Comparison of ENCODE assay signal across 8 cellular contexts in genomic region chr7:128410092-128410665, GRCh38. TPM values are rescaled to one million over a fixed set of nuclear protein-coding genes. Genes with fewer than 3 reads are reported as not detected.
A peak's percentile ranks its signal among the peaks of the same experiment; 100 is the strongest.
DNase-seq lines count a peak whose midpoint lies in the region; ATAC-seq and TF ChIP-seq lines count a peak whose summit lies in the region.

No MANE protein-coding gene starts in this region.

- TF ChIP-seq CTCF in neural cell (IDR thresholded peaks at IDR 0.05; ENCODE audit: poor library complexity, severe bottlenecking) = no peak
- TF ChIP-seq CTCF in thyroid gland (IDR thresholded peaks at IDR 0.05) = no peak

- H3K4me3 Mint-ChIP-seq in activated T-cell treated with anti-CD3 and anti-CD28 coated beads, Interleukin-2, amount 50 U/mL, for 24 hours = peak overlapping the region; percentile 82

- H3K9me3 Mint-ChIP-seq in activated T-cell treated with anti-CD3 and anti-CD28 coated beads, Interleukin-2, amount 50 U/mL, for 24 hours = no peaks in the 10 kb centered on the region

- peak overlapping the region; percentile 28 for H3K4me2 ChIP-seq in neural cell (ENCODE audit: low read length)

- no peaks in the 10 kb centered on the region for H3K9me2 ChIP-seq in neural cell (ENCODE audit: insufficient read depth, low read length)

- intact Hi-C loops in thyroid gland (cut with DNase I) = no loop called here

- H3K9me3 ChIP-seq in neural cell (ENCODE audit: low read length) = no peaks in the 10 kb centered on the region
- H3K9me3 ChIP-seq in thyroid gland = no peaks in the 10 kb centered on the region

- peaks cover 26% of the 10 kb centered on the region for H3K4me1 Mint-ChIP-seq in activated T-cell treated with anti-CD3 and anti-CD28 coated beads, Interleukin-2, amount 50 U/mL, for 24 hours (ENCODE audit: low read depth)

- TF ChIP-seq POLR2A in thyroid gland (IDR thresholded peaks at IDR 0.05) = peak in 1 of 2 donors; percentile 28

- H2AFZ ChIP-seq in neural cell (ENCODE audit: low read depth, low read length) = peak overlapping the region; percentile 6

- no peaks in the 10 kb centered on the region for H4K20me1 ChIP-seq in neural cell (ENCODE audit: insufficient read depth)

- peak overlapping the region; percentile 60 for H3K9ac ChIP-seq in neural cell (ENCODE audit: low read length)

- H3K79me2 ChIP-seq in neural cell (replicated peaks; ENCODE audit: insufficient read depth, low read length) = no peaks in the 10 kb centered on the region

- WGBS in thyroid gland, 2 donors = 1% methylated on average over 14 to 31 of the region's 31 CpGs

- peaks cover 35% of the 10 kb centered on the region for H3K27me3 ChIP-seq in neural cell (ENCODE audit: insufficient read depth, low read depth, low read length)
- no peaks in the 10 kb centered on the region for H3K27me3 ChIP-seq in thyroid gland

- H3F3A ChIP-seq in neural cell (ENCODE audit: insufficient read depth, low read length, poor library complexity, severe bottlenecking) = peaks cover 3% of the 10 kb centered on the region

- ATAC-seq in GM18498 (IDR thresholded peaks at IDR 0.05; ENCODE audit: unreplicated experiment) = peak; percentile 19
- ATAC-seq in HG03066 (IDR thresholded peaks at IDR 0.05; ENCODE audit: low read depth, unreplicated experiment) = peak; percentile 12

- peaks cover 10% of the 10 kb centered on the region for H3K27me3 Mint-ChIP-seq in activated T-cell treated with anti-CD3 and anti-CD28 coated beads, Interleukin-2, amount 50 U/mL, for 24 hours

- DNase-seq in A172 (ENCODE audit: low spot score) (peak; percentile 57), NCI-H748 treated with DMSO at 0.1 percent for 48 hours (lab: John Stamatoyannopoulos, UW) (peak; percentile 62), fibroblast of gingiva (ENCODE audit: low read depth) (peak; percentile 88), thyroid gland (peak; percentile 57 to 66)
- no peak for DNase-seq in activated T-cell treated with anti-CD3 and anti-CD28 coated beads, Interleukin-2, amount 50 U/mL, for 24 hours

- no peak for TF ChIP-seq RAD21 in neural cell (conservative IDR thresholded peaks at IDR 0.05)

- H3K4me3 ChIP-seq in neural cell (ENCODE audit: low read length) (peak overlapping the region; percentile 79), thyroid gland (replicated peaks in 1 of 3) (peak overlapping the region; percentile 14 to 53 (median 47))

- H3K36me3 ChIP-seq in neural cell (ENCODE audit: insufficient read depth, low read length) = no peaks in the 10 kb centered on the region
- no peaks in the 10 kb centered on the region for H3K36me3 ChIP-seq in thyroid gland

- peaks cover 11 to 22% of the 10 kb centered on the region in 2 donors for H3K4me1 ChIP-seq in thyroid gland

- TF ChIP-seq EP300 in neural cell (conservative IDR thresholded peaks at IDR 0.05; ENCODE audit: poor library complexity, severe bottlenecking) = no peak

- H3K27ac ChIP-seq in neural cell (ENCODE audit: low read length) (no peak overlapping the region), thyroid gland (peak overlapping the region; percentile 12 to 95 (median 66))

- H3K27ac Mint-ChIP-seq in activated T-cell treated with anti-CD3 and anti-CD28 coated beads, Interleukin-2, amount 50 U/mL, for 24 hours = peak overlapping the region; percentile 68

- no peaks in the 10 kb centered on the region for H3K36me3 Mint-ChIP-seq in activated T-cell treated with anti-CD3 and anti-CD28 coated beads, Interleukin-2, amount 50 U/mL, for 24 hours (ENCODE audit: low read depth)

TF ChIP-seq in neural cell, 6 proteins besides CTCF, POLR2A, EP300 and RAD21:
- TF ChIP-seq MXI1 (conservative IDR thresholded peaks at IDR 0.05; ENCODE audit: poor library complexity, severe bottlenecking) (no peak), TAF1 (IDR thresholded peaks at IDR 0.05; ENCODE audit: low read depth) (no peak), SMC3 (conservative IDR thresholded peaks at IDR 0.05; ENCODE audit: poor library complexity) (no peak), POLR2AphosphoS5 (IDR thresholded peaks at IDR 0.05) (no peak), EZH2 (IDR thresholded peaks at IDR 0.05; ENCODE audit: borderline replicate concordance, insufficient read depth, low read length, poor library complexity, severe bottlenecking) (no peak)
- TF ChIP-seq, protein P1, sequence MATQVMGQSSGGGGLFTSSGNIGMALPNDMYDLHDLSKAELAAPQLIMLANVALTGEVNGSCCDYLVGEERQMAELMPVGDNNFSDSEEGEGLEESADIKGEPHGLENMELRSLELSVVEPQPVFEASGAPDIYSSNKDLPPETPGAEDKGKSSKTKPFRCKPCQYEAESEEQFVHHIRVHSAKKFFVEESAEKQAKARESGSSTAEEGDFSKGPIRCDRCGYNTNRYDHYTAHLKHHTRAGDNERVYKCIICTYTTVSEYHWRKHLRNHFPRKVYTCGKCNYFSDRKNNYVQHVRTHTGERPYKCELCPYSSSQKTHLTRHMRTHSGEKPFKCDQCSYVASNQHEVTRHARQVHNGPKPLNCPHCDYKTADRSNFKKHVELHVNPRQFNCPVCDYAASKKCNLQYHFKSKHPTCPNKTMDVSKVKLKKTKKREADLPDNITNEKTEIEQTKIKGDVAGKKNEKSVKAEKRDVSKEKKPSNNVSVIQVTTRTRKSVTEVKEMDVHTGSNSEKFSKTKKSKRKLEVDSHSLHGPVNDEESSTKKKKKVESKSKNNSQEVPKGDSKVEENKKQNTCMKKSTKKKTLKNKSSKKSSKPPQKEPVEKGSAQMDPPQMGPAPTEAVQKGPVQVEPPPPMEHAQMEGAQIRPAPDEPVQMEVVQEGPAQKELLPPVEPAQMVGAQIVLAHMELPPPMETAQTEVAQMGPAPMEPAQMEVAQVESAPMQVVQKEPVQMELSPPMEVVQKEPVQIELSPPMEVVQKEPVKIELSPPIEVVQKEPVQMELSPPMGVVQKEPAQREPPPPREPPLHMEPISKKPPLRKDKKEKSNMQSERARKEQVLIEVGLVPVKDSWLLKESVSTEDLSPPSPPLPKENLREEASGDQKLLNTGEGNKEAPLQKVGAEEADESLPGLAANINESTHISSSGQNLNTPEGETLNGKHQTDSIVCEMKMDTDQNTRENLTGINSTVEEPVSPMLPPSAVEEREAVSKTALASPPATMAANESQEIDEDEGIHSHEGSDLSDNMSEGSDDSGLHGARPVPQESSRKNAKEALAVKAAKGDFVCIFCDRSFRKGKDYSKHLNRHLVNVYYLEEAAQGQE (IDR thresholded peaks at IDR 0.05; ENCODE audit: borderline replicate concordance) = no peak

RNA-seq across cellular contexts. Expression of gene IMPDH1, which starts 0.4 kb away (rescaled TPM):
- 77.8 and 78.1 TPM in 2 replicates for total RNA-seq in A172 (2014; rRNA removed; shearing (Covaris generic))
- polyA plus RNA-seq in neural cell = 49.5 and 49.7 TPM in 2 replicates
- polyA minus RNA-seq in neural cell = 37.3 and 38.7 TPM in 2 replicates
- 10 to 100 TPM; 12.3 to 37.9 (median 22.9) TPM for total RNA-seq in thyroid gland

RNA-seq across cellular contexts. Expression of gene HILPDA, which starts 45.5 kb away (rescaled TPM):
- 9.3 and 18.2 TPM in 2 replicates for total RNA-seq in A172 (2014; rRNA removed; shearing (Covaris generic))
- polyA plus RNA-seq in neural cell = 16.6 and 26.0 TPM in 2 replicates
- polyA minus RNA-seq in neural cell = 26.4 and 27.3 TPM in 2 replicates
- 10 to 100 TPM in 2 of 4 donors, 1 to 10 TPM in 2; 5.4 to 21.2 (median 11.3) TPM for total RNA-seq in thyroid gland

RNA-seq across cellular contexts. Expression of gene PRRT4, which starts 48.7 kb away (rescaled TPM):
- total RNA-seq in A172 (2014; rRNA removed; shearing (Covaris generic)) = 0.10 and 1.6 TPM in 2 replicates
- 32.5 and 34.4 TPM in 2 replicates for polyA plus RNA-seq in neural cell
- 17.2 and 22.4 TPM in 2 replicates for polyA minus RNA-seq in neural cell
- 1 to 10 TPM in 1 of 4 donors, under 1 TPM in 1, not detected in 2; 0.78 to 1.1 TPM for total RNA-seq in thyroid gland
